Comparison of ENCODE assay signal across 7 cellular contexts in the genomic region with DNA sequence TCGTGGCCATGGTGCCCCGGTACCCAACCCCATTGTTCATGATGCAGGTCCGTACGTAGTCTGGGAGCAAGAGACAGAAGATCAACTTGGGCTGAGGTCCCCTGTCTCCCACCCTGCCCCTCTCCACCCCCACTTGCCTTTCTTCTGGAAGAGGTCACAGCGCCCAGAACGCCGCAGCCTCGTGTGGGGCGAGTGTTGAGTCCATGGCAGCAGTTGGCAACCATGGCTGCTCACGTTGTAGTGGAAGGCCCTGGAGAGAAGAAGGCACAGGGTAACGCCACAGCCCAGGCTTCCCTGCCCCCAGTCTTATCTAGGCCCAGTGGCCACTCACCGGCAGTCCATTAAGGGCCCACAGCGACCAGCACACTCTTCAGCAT. TPM values are rescaled to one million over a fixed set of nuclear protein-coding genes. Genes with fewer than 3 reads are reported as not detected.
DNase-seq lines count a peak whose midpoint lies in the region; ATAC-seq and TF ChIP-seq lines count a peak whose summit lies in the region.
"Not testable (repeated sequence)": the region's sequence is repeated elsewhere in the genome, so short reads cannot be mapped to it uniquely, and the experiment has no call there.

No MANE protein-coding gene starts in this region.

- H3K36me3 ChIP-seq in RWPE2 (ENCODE audit: low read depth) (peaks cover 13% of the 10 kb centered on the region; the same call in 1 of the 2 replicates), osteoblast (ENCODE audit: insufficient read depth, low read length) (peaks cover 14% of the 10 kb centered on the region)

- H3K4me3 ChIP-seq in RWPE2 (ENCODE audit: severe bottlenecking) (peak overlapping the region; percentile 37), iPS-11a (ENCODE audit: low read depth, low read length) (peak overlapping the region; percentile 39)
- H3K4me3 ChIP-seq in osteoblast (ENCODE audit: insufficient read depth, low read length): not testable (repeated sequence)

- H2AFZ ChIP-seq in osteoblast (ENCODE audit: low read length): not testable (repeated sequence)

- BruUV-seq in Calu3 (replicated peaks; lab: Mats Ljungman, UMichigan): not testable (repeated sequence)

- intact Hi-C loops in Calu3 (cut with micrococcal nuclease; ENCODE audit: unreplicated experiment): not testable (repeated sequence)

- not testable (repeated sequence) for H3K27me3 Mint-ChIP-seq in Calu3 (ENCODE audit: unreplicated experiment); activated T-helper 17 cell treated with anti-CD3 and anti-CD28 coated beads, Interleukin-2, amount 50 U/mL, for 72 hours; central memory CD8-positive, alpha-beta T cell; mesothelial cell of epicardium (ENCODE audit: low read depth)

- CTCF ChIA-PET in Calu3 (lab: Charles Lee): not testable (repeated sequence)

- not testable (repeated sequence) for H3K9me3 Mint-ChIP-seq in Calu3 (ENCODE audit: low read depth, unreplicated experiment); activated T-helper 17 cell treated with anti-CD3 and anti-CD28 coated beads, Interleukin-2, amount 50 U/mL, for 72 hours; central memory CD8-positive, alpha-beta T cell; mesothelial cell of epicardium

- H3K4me3 Mint-ChIP-seq in Calu3 (ENCODE audit: low read depth, unreplicated experiment) (peak overlapping the region; percentile 66), mesothelial cell of epicardium (peak overlapping the region; percentile 78)
- peak overlapping the region; percentile 96 for H3K4me3 Mint-ChIP-seq in activated T-helper 17 cell treated with anti-CD3 and anti-CD28 coated beads, Interleukin-2, amount 50 U/mL, for 72 hours
- peak overlapping the region; percentile 47 for H3K4me3 Mint-ChIP-seq in central memory CD8-positive, alpha-beta T cell

- H3K9me3 ChIP-seq in RWPE2 (ENCODE audit: severe bottlenecking); osteoblast (ENCODE audit: low read depth, low read length): not testable (repeated sequence)

- ATAC-seq in RWPE2 (ENCODE audit: low read depth); activated T-helper 17 cell treated with anti-CD3 and anti-CD28 coated beads, Interleukin-2, amount 50 U/mL, for 72 hours (replicated peaks); central memory CD8-positive, alpha-beta T cell (replicated peaks; ENCODE audit: extremely low read depth, poor library complexity, severe bottlenecking): not testable (repeated sequence)

- H3K4me1 Mint-ChIP-seq in Calu3 (ENCODE audit: low read depth, unreplicated experiment): peaks cover 10% of the 10 kb centered on the region
- not testable (repeated sequence) for H3K4me1 Mint-ChIP-seq in activated T-helper 17 cell treated with anti-CD3 and anti-CD28 coated beads, Interleukin-2, amount 50 U/mL, for 72 hours
- H3K4me1 Mint-ChIP-seq in central memory CD8-positive, alpha-beta T cell: peaks cover 31% of the 10 kb centered on the region
- H3K4me1 Mint-ChIP-seq in mesothelial cell of epicardium: peaks cover 32% of the 10 kb centered on the region

- peaks cover 46% of the 10 kb centered on the region for H3K36me3 Mint-ChIP-seq in Calu3 (ENCODE audit: insufficient read depth, unreplicated experiment)
- H3K36me3 Mint-ChIP-seq in activated T-helper 17 cell treated with anti-CD3 and anti-CD28 coated beads, Interleukin-2, amount 50 U/mL, for 72 hours (ENCODE audit: low read depth): peaks cover 24% of the 10 kb centered on the region
- H3K36me3 Mint-ChIP-seq in central memory CD8-positive, alpha-beta T cell (ENCODE audit: insufficient read depth): peaks cover 11% of the 10 kb centered on the region
- not testable (repeated sequence) for H3K36me3 Mint-ChIP-seq in mesothelial cell of epicardium

- not testable (repeated sequence) for H3K27me3 ChIP-seq in RWPE2 (ENCODE audit: insufficient read depth, poor library complexity, severe bottlenecking); osteoblast (ENCODE audit: insufficient read depth, low read length)

- H4K20me1 ChIP-seq in osteoblast (ENCODE audit: insufficient read depth, low read length): not testable (repeated sequence)

- peak overlapping the region; percentile 67 for H3K4me2 ChIP-seq in osteoblast (ENCODE audit: insufficient read depth, low read length)

- DNase-seq in Calu3; RWPE2 (ENCODE audit: low spot score); central memory CD8-positive, alpha-beta T cell (ENCODE audit: low spot score in 2 of 2); mesothelial cell of epicardium (ENCODE audit: low spot score in 2 of 2, unreplicated experiment in 2 of 2); osteoblast (ENCODE audit: insufficient read length, low spot score, missing footprints): not testable (repeated sequence)

- H3K4me1 ChIP-seq in RWPE2 (ENCODE audit: insufficient read depth, poor library complexity, severe bottlenecking): not testable (repeated sequence)
- peaks cover 11% of the 10 kb centered on the region for H3K4me1 ChIP-seq in osteoblast (ENCODE audit: insufficient read depth, low read length)

- peaks cover 23% of the 10 kb centered on the region for H3K79me2 ChIP-seq in osteoblast (ENCODE audit: insufficient read depth, low read length)

- not testable (repeated sequence) for H3K27ac Mint-ChIP-seq in Calu3 (ENCODE audit: unreplicated experiment); activated T-helper 17 cell treated with anti-CD3 and anti-CD28 coated beads, Interleukin-2, amount 50 U/mL, for 72 hours; central memory CD8-positive, alpha-beta T cell (ENCODE audit: low read depth)
- peak overlapping the region; percentile 86 for H3K27ac Mint-ChIP-seq in mesothelial cell of epicardium

- TF ChIP-seq CTCF in Calu3 (IDR thresholded peaks at IDR 0.05; ENCODE audit: unreplicated experiment); RWPE2 (IDR thresholded peaks at IDR 0.05; ENCODE audit: poor library complexity, severe bottlenecking); mesothelial cell of epicardium (IDR thresholded peaks at IDR 0.05; ENCODE audit: unreplicated experiment); osteoblast (IDR thresholded peaks at IDR 0.05; ENCODE audit: extremely low read depth, low read depth, low read length): not testable (repeated sequence)

- not testable (repeated sequence) for H3K27ac ChIP-seq in RWPE2 (ENCODE audit: poor library complexity, severe bottlenecking); osteoblast (ENCODE audit: low read depth, low read length)

RNA-seq across cellular contexts. Expression of gene MST1, which starts 1.9 kb away (rescaled TPM):
- total RNA-seq in Calu3 (2022) (8.0 and 10.5 TPM in 2 replicates), mesothelial cell of epicardium (101 to 109 TPM (median 103 TPM) in 3 replicates), osteoblast (6.5 and 6.9 TPM in 2 replicates)
- total RNA-seq in activated T-helper 17 cell treated with anti-CD3 and anti-CD28 coated beads, Interleukin-2, amount 50 U/mL, for 72 hours: 10 to 100 TPM in 1 of 2 donors, 1 to 10 TPM in 1; 8.4 to 28.2 TPM

RNA-seq across cellular contexts. Expression of gene RNF123, which starts 1.9 kb away (rescaled TPM):
- total RNA-seq in Calu3 (2022) (38.6 and 52.5 TPM in 2 replicates), mesothelial cell of epicardium (57.3 to 59.2 TPM (median 57.5 TPM) in 3 replicates), osteoblast (25.0 and 33.3 TPM in 2 replicates)
- total RNA-seq in activated T-helper 17 cell treated with anti-CD3 and anti-CD28 coated beads, Interleukin-2, amount 50 U/mL, for 72 hours: 10 to 100 TPM; 22.8 to 44.5 TPM

RNA-seq across cellular contexts. Expression of gene APEH, which starts 13.3 kb away (rescaled TPM):
- total RNA-seq in Calu3 (2022) (187 and 207 TPM in 2 replicates), mesothelial cell of epicardium (111 to 118 TPM (median 115 TPM) in 3 replicates), osteoblast (98.8 and 101 TPM in 2 replicates)
- 100 to 1,000 TPM in 1 of 2 donors, 10 to 100 TPM in 1; 88.6 to 184 TPM for total RNA-seq in activated T-helper 17 cell treated with anti-CD3 and anti-CD28 coated beads, Interleukin-2, amount 50 U/mL, for 72 hours

RNA-seq across cellular contexts. Expression of gene AMIGO3, which starts 32.1 kb away (rescaled TPM):
- 0.49 and 0.73 TPM in 2 replicates for total RNA-seq in Calu3 (2022)
- total RNA-seq in activated T-helper 17 cell treated with anti-CD3 and anti-CD28 coated beads, Interleukin-2, amount 50 U/mL, for 72 hours: under 1 TPM in 1 of 2 donors, not detected in 1; 0.29 TPM
- 0.78 to 0.95 TPM in 2 of 3 replicates, not detected in the other for total RNA-seq in mesothelial cell of epicardium
- 0.29 and 1.8 TPM in 2 replicates for total RNA-seq in osteoblast

RNA-seq across cellular contexts. Expression of gene GMPPB, which starts 36.3 kb away (rescaled TPM):
- total RNA-seq in Calu3 (2022): 35.8 and 42.4 TPM in 2 replicates
- 10 to 100 TPM; 22.4 to 38.7 TPM for total RNA-seq in activated T-helper 17 cell treated with anti-CD3 and anti-CD28 coated beads, Interleukin-2, amount 50 U/mL, for 72 hours
- total RNA-seq in mesothelial cell of epicardium: 32.3 to 33.9 TPM (median 32.7 TPM) in 3 replicates
- total RNA-seq in osteoblast: 17.4 and 21.0 TPM in 2 replicates
